ENCODE assay signal across 8 cellular contexts in genomic region chr6:29632789-29633531, GRCh38. TPM values are rescaled to one million over a fixed set of nuclear protein-coding genes. Genes with fewer than 3 reads are reported as not detected.
DNase-seq lines count a peak whose midpoint lies in the region; ATAC-seq and TF ChIP-seq lines count a peak whose summit lies in the region.

GABBR1 (minus strand) TSS chr6:29633183; CDS start chr6:29632385, 798 bp downstream.

- H3K36me3 ChIP-seq in CD4-positive, alpha-beta memory T cell (ENCODE audit: insufficient read depth, low read length) = no peaks in the 10 kb centered on the region
- H3K36me3 ChIP-seq in SJCRH30 (no peaks in the 10 kb centered on the region), subcutaneous abdominal adipose tissue (ENCODE audit: control insufficient read depth in 5 of 5, insufficient read depth in 5 of 5, low read length in 5 of 5) (no peaks in the 10 kb centered on the region)

- CTCF ChIA-PET in CD4-positive, alpha-beta memory T cell (lab: Charles Lee; ENCODE audit: partially characterized antibody) = interaction anchor here (1.3 to 21.8 kb wide), 2 partner anchors 9 to 21 kb away, joined by 5 to 336 read pairs; partner anchors contain the start of gene MOG

- H3K4me3 Mint-ChIP-seq in CD4-positive, alpha-beta memory T cell = peak within 1 kb of the TSS; percentile 87 to 95 (median 92)
- peak within 1 kb of the TSS; percentile 90 for H3K4me3 Mint-ChIP-seq in nephron progenitor cell

- H3K27me3 ChIP-seq in CD4-positive, alpha-beta memory T cell (ENCODE audit: insufficient read depth, low read length) = no peaks in the 10 kb centered on the region
- H3K27me3 ChIP-seq in SJCRH30 = no peaks in the 10 kb centered on the region
- H3K27me3 ChIP-seq in subcutaneous abdominal adipose tissue (ENCODE audit: control insufficient read depth in 5 of 5, insufficient read depth in 4 of 5, low read length in 5 of 5) = peaks cover 0 to 11% (median 3%) of the 10 kb centered on the region in 5 donors

- ATAC-seq in GM21528 (IDR thresholded peaks at IDR 0.05; ENCODE audit: low FRiP score, unreplicated experiment) = peak; percentile 62

- H3K4me1 ChIP-seq in CD4-positive, alpha-beta memory T cell (ENCODE audit: insufficient read depth, low read length) = peaks cover 50% of the 10 kb centered on the region
- no peaks in the 10 kb centered on the region for H3K4me1 ChIP-seq in SJCRH30
- peaks cover 4 to 37% (median 30%) of the 10 kb centered on the region in 5 donors for H3K4me1 ChIP-seq in subcutaneous abdominal adipose tissue (ENCODE audit: control insufficient read depth in 5 of 5, insufficient read depth in 5 of 5, low read length in 5 of 5)

- intact Hi-C loops in CD4-positive, alpha-beta memory T cell (cut with micrococcal nuclease) = loop anchor here (1.0 to 5.0 kb wide), 2 partner anchors 17 to 796 kb away; no protein-coding TSS in a partner anchor

- H3K27me3 Mint-ChIP-seq in CD4-positive, alpha-beta memory T cell = no peaks in the 10 kb centered on the region
- peaks cover 28% of the 10 kb centered on the region for H3K27me3 Mint-ChIP-seq in nephron progenitor cell (ENCODE audit: low read depth, poor library complexity)

- POLR2A ChIA-PET in CD4-positive, alpha-beta memory T cell (lab: Charles Lee; ENCODE audit: partially characterized antibody) = interaction anchor here (0.8 to 3.6 kb wide), 7 partner anchors 9 to 428 kb away, joined by 3 to 44 read pairs (median 5); partner anchors contain the start of gene POLR1H

- peaks cover 0 to 5% of the 10 kb centered on the region in 2 donors for H3K36me3 Mint-ChIP-seq in CD4-positive, alpha-beta memory T cell
- peaks cover 8% of the 10 kb centered on the region for H3K36me3 Mint-ChIP-seq in nephron progenitor cell (ENCODE audit: low read depth)

- H3K4me1 Mint-ChIP-seq in CD4-positive, alpha-beta memory T cell = peaks cover 39 to 59% (median 47%) of the 10 kb centered on the region in 4 donors
- H3K4me1 Mint-ChIP-seq in nephron progenitor cell = peaks cover 54% of the 10 kb centered on the region

- peak within 1 kb of the TSS in 4 of 5 donors; percentile 40 to 71 (median 56) for H3K9ac ChIP-seq in subcutaneous abdominal adipose tissue (ENCODE audit: low read length in 5 of 5)

- peak within 1 kb of the TSS; percentile 82 to 97 (median 91) for H3K27ac Mint-ChIP-seq in CD4-positive, alpha-beta memory T cell
- peak within 1 kb of the TSS; percentile 96 for H3K27ac Mint-ChIP-seq in nephron progenitor cell

- H3K9me3 Mint-ChIP-seq in CD4-positive, alpha-beta memory T cell = peaks cover 0 to 1% (median 0%) of the 10 kb centered on the region in 8 donors
- H3K9me3 Mint-ChIP-seq in nephron progenitor cell = no peaks in the 10 kb centered on the region

- peak; percentile 61 to 80 (median 69) for DNase-seq in CD4-positive, alpha-beta memory T cell
- peak; percentile 72 for DNase-seq in LoVo (ENCODE audit: low spot score)
- DNase-seq in SJCRH30 = peak; percentile 87
- peak; percentile 56 for DNase-seq in activated gamma-delta T cell treated with Interleukin-2 at 50 U/mL for 16 hours
- peak; percentile 75 for DNase-seq in fibroblast of the conjunctiva (ENCODE audit: low read depth)
- peak; percentile 88 for DNase-seq in nephron progenitor cell

- peak within 1 kb of the TSS in 1 of 2 donors; percentile 59 for H3K4me3 ChIP-seq in CD4-positive, alpha-beta memory T cell (ENCODE audit: low read length in 2 of 2)
- peak within 1 kb of the TSS; percentile 78 for H3K4me3 ChIP-seq in SJCRH30
- H3K4me3 ChIP-seq in subcutaneous abdominal adipose tissue (ENCODE audit: low read depth in 1 of 5, low read length in 5 of 5) = peak within 1 kb of the TSS; percentile 61 to 82 (median 72)

- peak within 1 kb of the TSS; percentile 37 for H3K27ac ChIP-seq in CD4-positive, alpha-beta memory T cell (ENCODE audit: low read depth, low read length)
- H3K27ac ChIP-seq in SJCRH30 (no peak within 1 kb of the TSS; the same call in 1 of the 2 replicates), subcutaneous abdominal adipose tissue (ENCODE audit: low read depth, low read length) (no peak within 1 kb of the TSS)

- TF ChIP-seq CTCF in nephron progenitor cell (IDR thresholded peaks at IDR 0.05) = no peak

- H3K9me3 ChIP-seq in CD4-positive, alpha-beta memory T cell (ENCODE audit: control insufficient read depth in 1 of 2, low read length in 2 of 2) = no peaks in the 10 kb centered on the region
- no peaks in the 10 kb centered on the region for H3K9me3 ChIP-seq in SJCRH30 (replicated peaks)
- no peaks in the 10 kb centered on the region for H3K9me3 ChIP-seq in subcutaneous abdominal adipose tissue (ENCODE audit: control insufficient read depth in 5 of 5, low read length in 5 of 5)

RNA-seq across cellular contexts. Expression of gene GABBR1, which starts in this region (rescaled TPM):
- total RNA-seq in CD4-positive, alpha-beta memory T cell = 10 to 100 TPM; 58.1 to 58.9 TPM
- 1 to 10 TPM; 1.8 to 2.4 TPM for polyA plus RNA-seq in CD4-positive, alpha-beta memory T cell
- 5.5 and 12.1 TPM in 2 replicates for total RNA-seq in SJCRH30 (2014; rRNA removed; shearing (Covaris generic))
